In genomic region chr7:130669051-130669700, GRCh38 we compare ENCODE assay signal across 8 cellular contexts. TPM values are rescaled to one million over a fixed set of nuclear protein-coding genes. Genes with fewer than 3 reads are reported as not detected.
A peak's percentile ranks its signal among the peaks of the same experiment; 100 is the strongest.
DNase-seq lines count a peak whose midpoint lies in the region; ATAC-seq and TF ChIP-seq lines count a peak whose summit lies in the region.

No MANE protein-coding gene starts in this region.

- no peaks in the 10 kb centered on the region for H3K9me3 Mint-ChIP-seq in endodermal cell
- no peaks in the 10 kb centered on the region for H3K9me3 Mint-ChIP-seq in naive thymus-derived CD4-positive, alpha-beta T cell

- H3K36me3 ChIP-seq in SJCRH30 (no peaks in the 10 kb centered on the region; the same call in 1 of the 2 replicates), endodermal cell (ENCODE audit: control insufficient read depth, insufficient read depth, low read length) (peaks cover 19% of the 10 kb centered on the region)
- no peaks in the 10 kb centered on the region for H3K36me3 ChIP-seq in naive thymus-derived CD4-positive, alpha-beta T cell (ENCODE audit: control insufficient read depth in 2 of 3, insufficient read depth in 3 of 3, low read length in 3 of 3)

- WGBS in endodermal cell (ENCODE audit: insufficient coverage in 1 of 2, insufficient read length in 1 of 2), 2 experiments, result 10 to 16% methylated on average over 14 to 16 of the region's 16 CpGs

- peaks cover 11% of the 10 kb centered on the region for H3K36me3 Mint-ChIP-seq in endodermal cell (ENCODE audit: low read depth)
- peaks cover 0 to 5% (median 0%) of the 10 kb centered on the region in 5 donors for H3K36me3 Mint-ChIP-seq in naive thymus-derived CD4-positive, alpha-beta T cell

- POLR2A ChIA-PET in naive thymus-derived CD4-positive, alpha-beta T cell (lab: Charles Lee), result no interaction called here

- peak overlapping the region; percentile 77 for H3K4me3 Mint-ChIP-seq in endodermal cell
- H3K4me3 Mint-ChIP-seq in naive thymus-derived CD4-positive, alpha-beta T cell, result peak overlapping the region; percentile 82 to 95 (median 88)

- H3K4me1 ChIP-seq in SJCRH30, result peaks cover 8% of the 10 kb centered on the region
- no peaks in the 10 kb centered on the region for H3K4me1 ChIP-seq in endodermal cell (ENCODE audit: control insufficient read depth, insufficient read depth, low read length)
- H3K4me1 ChIP-seq in naive thymus-derived CD4-positive, alpha-beta T cell (ENCODE audit: control insufficient read depth in 2 of 2, insufficient read depth in 2 of 2, low read length in 2 of 2), result no peaks in the 10 kb centered on the region

- peak; percentile 27 for ATAC-seq in Right ventricle myocardium inferior
- peak; percentile 17 for ATAC-seq in HG02970 (IDR thresholded peaks at IDR 0.05; ENCODE audit: low FRiP score, unreplicated experiment)
- ATAC-seq in naive thymus-derived CD4-positive, alpha-beta T cell, result peak; percentile 1
- no peak for ATAC-seq in GM19397 (IDR thresholded peaks at IDR 0.05; ENCODE audit: unreplicated experiment)

- H3K4me1 Mint-ChIP-seq in endodermal cell, result peaks cover 9% of the 10 kb centered on the region
- H3K4me1 Mint-ChIP-seq in naive thymus-derived CD4-positive, alpha-beta T cell, result peaks cover 6 to 23% (median 21%) of the 10 kb centered on the region in 7 donors

- H3K27ac ChIP-seq in SJCRH30 (peak overlapping the region; percentile 63), endodermal cell (ENCODE audit: low read depth, low read length) (no peak overlapping the region)
- H3K27ac ChIP-seq in naive thymus-derived CD4-positive, alpha-beta T cell (ENCODE audit: low read depth, low read length), result peak overlapping the region; percentile 73

- no peak for TF ChIP-seq CTCF in endodermal cell (conservative IDR thresholded peaks at IDR 0.05)

- H3K9ac ChIP-seq in endodermal cell (ENCODE audit: extremely low read depth, low read length, poor library complexity, severe bottlenecking), result peak overlapping the region; percentile 40

- CTCF ChIA-PET in naive thymus-derived CD4-positive, alpha-beta T cell (lab: Charles Lee), result interaction anchor here (0.6 kb wide), 1 partner anchor 835 kb away, joined by 4 read pairs; no protein-coding TSS in a partner anchor

- peaks cover 15% of the 10 kb centered on the region for H3K27me3 Mint-ChIP-seq in endodermal cell (ENCODE audit: insufficient read depth)
- H3K27me3 Mint-ChIP-seq in naive thymus-derived CD4-positive, alpha-beta T cell, result peaks cover 0 to 13% (median 0%) of the 10 kb centered on the region in 5 donors

- H3K4me3 ChIP-seq in SJCRH30 (peak overlapping the region; percentile 88), endodermal cell (ENCODE audit: low read length) (peak overlapping the region; percentile 77)
- peak overlapping the region; percentile 56 for H3K4me3 ChIP-seq in naive thymus-derived CD4-positive, alpha-beta T cell (ENCODE audit: low read length)

- intact Hi-C loops in Right ventricle myocardium inferior (cut with DNase I), result loop anchor here (2.0 to 10.0 kb wide), 2 partner anchors 102 to 154 kb away; no protein-coding TSS in a partner anchor
- intact Hi-C loops in cardiac septum (cut with DNase I), result no loop called here
- intact Hi-C loops in naive thymus-derived CD4-positive, alpha-beta T cell (cut with micrococcal nuclease), result loop anchor here (1.0 to 5.0 kb wide), 12 partner anchors 63 to 1058 kb away; partner anchors contain the start of genes CEP41 (in 2 of the 2), KLHDC10 (in 2 of the 2), UBE2H (in 2 of the 2) and KLF14 (in 1 of the 2)

- H3K27ac Mint-ChIP-seq in endodermal cell, result peak overlapping the region; percentile 78
- peak overlapping the region; percentile 38 to 93 (median 78) for H3K27ac Mint-ChIP-seq in naive thymus-derived CD4-positive, alpha-beta T cell

- DNase-seq in Right ventricle myocardium inferior (ENCODE audit: missing footprints) (no peak), cardiac septum (ENCODE audit: low spot score) (no peak), SJCRH30 (no peak), endodermal cell (no peak), AG08396 (ENCODE audit: low spot score) (no peak)
- DNase-seq in naive thymus-derived CD4-positive, alpha-beta T cell, result peak in 5 of 9 donors; percentile 1 to 32 (median 17)

- H3K27me3 ChIP-seq in SJCRH30 (no peaks in the 10 kb centered on the region), endodermal cell (ENCODE audit: control insufficient read depth, insufficient read depth, low read length, poor library complexity, severe bottlenecking) (no peaks in the 10 kb centered on the region)
- H3K27me3 ChIP-seq in naive thymus-derived CD4-positive, alpha-beta T cell (ENCODE audit: control insufficient read depth in 2 of 2, insufficient read depth in 2 of 2, low read length in 2 of 2), result no peaks in the 10 kb centered on the region

- no peaks in the 10 kb centered on the region for H3K9me3 ChIP-seq in SJCRH30 (replicated peaks)
- H3K9me3 ChIP-seq in endodermal cell (ENCODE audit: control insufficient read depth, low read length), result no peaks in the 10 kb centered on the region
- H3K9me3 ChIP-seq in naive thymus-derived CD4-positive, alpha-beta T cell (ENCODE audit: control insufficient read depth in 2 of 3, low read length in 3 of 3), result no peaks in the 10 kb centered on the region

RNA-seq across cellular contexts. Expression of gene COPG2, which starts 0.6 kb away (rescaled TPM):
- total RNA-seq in Right ventricle myocardium inferior (17.9 TPM), cardiac septum (19.7 TPM), endodermal cell (10 to 100 TPM; 74.3 to 76.3 TPM)
- total RNA-seq in SJCRH30 (2014; rRNA removed; shearing (Covaris generic)), result 53.9 and 54.6 TPM in 2 replicates
- polyA plus RNA-seq in endodermal cell (2013, experiment 1 of 2), result 85.1 TPM
- polyA plus RNA-seq in endodermal cell (2013, experiment 2 of 2), result 79.6 TPM
- total RNA-seq in naive thymus-derived CD4-positive, alpha-beta T cell, result 10 to 100 TPM in 2 of 5 experiments, 1 to 10 TPM in 3; 8.1 to 12.4 (median 9.4) TPM
- polyA plus RNA-seq in naive thymus-derived CD4-positive, alpha-beta T cell, result 1 to 10 TPM; 2.6 to 6.7 TPM

RNA-seq across cellular contexts. Expression of gene TSGA13, which starts 17.2 kb away (rescaled TPM):
- total RNA-seq in Right ventricle myocardium inferior (not detected), cardiac septum (not detected), endodermal cell (not detected)
- total RNA-seq in SJCRH30 (2014; rRNA removed; shearing (Covaris generic)), result not detected in 2 replicates
- polyA plus RNA-seq in endodermal cell (2013, experiment 1 of 2), result not detected
- polyA plus RNA-seq in endodermal cell (2013, experiment 2 of 2), result not detected
- total RNA-seq in naive thymus-derived CD4-positive, alpha-beta T cell, result not detected
- polyA plus RNA-seq in naive thymus-derived CD4-positive, alpha-beta T cell, result not detected

Comparison
In these comparisons a context has a peak if more than half of its experiments do, and no peak if none do; other contexts are left out.
1. DNase-seq: peak in naive thymus-derived CD4-positive, alpha-beta T cell (5 of 9); none in Right ventricle myocardium inferior (single experiment), cardiac septum (single experiment), SJCRH30 (0 of 2), endodermal cell (single experiment) and AG08396 (single experiment).
2. Peak in every context shown above with its lines, with median percentiles within 50 percentile points of each other: H3K4me3 ChIP-seq.